ENCODE assay signal across 19 cellular contexts in genomic region chr2:101146535-101146934, GRCh38.
"Had no signal": no experiment of that assay in that cellular context is flagged by ENCODE, and none has a peak within 500 bp of the region (broad histone marks: within the 10 kb centered on the region; RNA-seq: fewer than 3 reads in every experiment).

No MANE protein-coding gene starts in this region.

- ATAC-seq: esophagus mucosa; heart right ventricle; left lobe of liver; mucosa of descending colon; naive thymus-derived CD8-positive, alpha-beta T cell; stimulated activated naive B cell treated with anti-CD40 and anti-IgM and Interleukin-4, amounts not matched to agents 10 μg/mL and 1 μg/mL and 100 μg/mL, for 72 hours had no signal

- DNase-seq: effector memory CD4-positive, alpha-beta T cell; heart right ventricle; islet precursor cell; mucosa of descending colon; naive thymus-derived CD8-positive, alpha-beta T cell; sigmoid colon; stimulated activated CD4-positive, alpha-beta T cell treated with anti-CD3 and anti-CD28 coated beads, Interleukin-2, amount 100 ng/mL, for 24 hours; stimulated activated CD4-positive, alpha-beta T cell treated with anti-CD3 and anti-CD28 coated beads, Interleukin-4, amount 100 ng/mL, for 4 hours; stimulated activated naive B cell treated with anti-CD40 and anti-IgM and Interleukin-4, amounts not matched to agents 10 μg/mL and 1 μg/mL and 100 μg/mL, for 72 hours; stomach; substantia nigra; transverse colon had no signal

- H3K4me3 ChIP-seq: heart right ventricle, mucosa of descending colon, sigmoid colon, skin epidermis, stomach, thoracic aorta, transverse colon had no signal

- H3K9me3 ChIP-seq: mucosa of descending colon, neutrophil, sigmoid colon, stomach, thoracic aorta, transverse colon had no signal

- H3K27ac ChIP-seq: neutrophil, sigmoid colon, skin epidermis, thoracic aorta, transverse colon had no signal

- FAIRE-seq: endometrium, frontal cortex had no signal

- H3K27me3 ChIP-seq: heart right ventricle, sigmoid colon, stomach, transverse colon had no signal

- H3K36me3 ChIP-seq: heart right ventricle, neutrophil, sigmoid colon, stomach, thoracic aorta, transverse colon had no signal
